ENCODE assay signal across 8 cellular contexts in genomic region chr10:110865184-110865803, GRCh38. TPM values are rescaled to one million over a fixed set of nuclear protein-coding genes. Genes with fewer than 3 reads are reported as not detected.
DNase-seq lines count a peak whose midpoint lies in the region; ATAC-seq and TF ChIP-seq lines count a peak whose summit lies in the region.

No MANE protein-coding gene starts in this region.

- H3K4me1 Mint-ChIP-seq in activated CD4-positive, alpha-beta T cell treated with anti-CD3 and anti-CD28 coated beads, Interleukin-2, amount 10 ng/mL, durations not matched to agents 7 days and 5 days, result peaks cover 99% of the 10 kb centered on the region

- H3K27me3 ChIP-seq in testis, result no peaks in the 10 kb centered on the region

- CTCF ChIA-PET in activated CD4-positive, alpha-beta T cell treated with anti-CD3 and anti-CD28 coated beads, Interleukin-2, amount 10 ng/mL, durations not matched to agents 7 days and 5 days (lab: Charles Lee), result interaction anchor here (1.0 to 2.4 kb wide), 5 partner anchors 11 to 19 kb away, joined by 3 to 5 read pairs (median 5); no protein-coding TSS in a partner anchor

- peak overlapping the region; percentile 53 to 82 for H3K27ac ChIP-seq in testis

- intact Hi-C loops in testis (cut with DNase I; ENCODE audit: low total_unique reads), result no loop called here

- POLR2A ChIA-PET in activated CD4-positive, alpha-beta T cell treated with anti-CD3 and anti-CD28 coated beads, Interleukin-2, amount 10 ng/mL, durations not matched to agents 7 days and 5 days (lab: Charles Lee), result no interaction called here

- no peaks in the 10 kb centered on the region for H3K27me3 Mint-ChIP-seq in activated CD4-positive, alpha-beta T cell treated with anti-CD3 and anti-CD28 coated beads, Interleukin-2, amount 10 ng/mL, durations not matched to agents 7 days and 5 days

- H3K4me3 ChIP-seq in testis, result no peak overlapping the region

- H3K4me3 Mint-ChIP-seq in activated CD4-positive, alpha-beta T cell treated with anti-CD3 and anti-CD28 coated beads, Interleukin-2, amount 10 ng/mL, durations not matched to agents 7 days and 5 days, result peak overlapping the region; percentile 71

- TF ChIP-seq CTCF in testis (IDR thresholded peaks at IDR 0.05), result no peak

- no peak for TF ChIP-seq POLR2A in testis (IDR thresholded peaks at IDR 0.05)

- H3K9me3 ChIP-seq in testis, result no peaks in the 10 kb centered on the region

- H3K4me1 ChIP-seq in testis, result peaks cover 56% of the 10 kb centered on the region

- H3K36me3 Mint-ChIP-seq in activated CD4-positive, alpha-beta T cell treated with anti-CD3 and anti-CD28 coated beads, Interleukin-2, amount 10 ng/mL, durations not matched to agents 7 days and 5 days (ENCODE audit: low read depth), result peaks cover 15% of the 10 kb centered on the region
- peaks cover 20 to 25% of the 10 kb centered on the region in 2 donors for H3K36me3 Mint-ChIP-seq in activated naive CD4-positive, alpha-beta T cell treated with anti-CD3 and anti-CD28 coated beads, Interleukin-2, amount 50 U/mL, for 72 hours

- no peaks in the 10 kb centered on the region for H3K9me3 Mint-ChIP-seq in activated CD4-positive, alpha-beta T cell treated with anti-CD3 and anti-CD28 coated beads, Interleukin-2, amount 10 ng/mL, durations not matched to agents 7 days and 5 days
- H3K9me3 Mint-ChIP-seq in activated naive CD4-positive, alpha-beta T cell treated with anti-CD3 and anti-CD28 coated beads, Interleukin-2, amount 50 U/mL, for 72 hours, result peaks cover 0 to 15% of the 10 kb centered on the region in 2 donors

- no peak for DNase-seq in activated CD4-positive, alpha-beta T cell treated with anti-CD3 and anti-CD28 coated beads, Interleukin-2, amount 10 ng/mL, durations not matched to agents 7 days and 5 days
- no peak for DNase-seq in activated CD4-positive, alpha-beta T cell treated with anti-CD3 and anti-CD28 coated beads for 48 hours
- no peak for DNase-seq in activated naive CD4-positive, alpha-beta T cell treated with anti-CD3 and anti-CD28 coated beads, Interleukin-2, amount 50 U/mL, for 72 hours (ENCODE audit: low spot score in 2 of 2)
- DNase-seq in islet precursor cell (peak; percentile 64), testis (peak; percentile 29), NCI-H146 treated with DMSO at 0.1 percent for 48 hours (lab: John Stamatoyannopoulos, UW; ENCODE audit: unreplicated experiment) (no peak)

- WGBS in testis, 2 donors, result 42 to 62% methylated on average over 6 of the region's 6 CpGs

- peak overlapping the region; percentile 98 for H3K27ac Mint-ChIP-seq in activated CD4-positive, alpha-beta T cell treated with anti-CD3 and anti-CD28 coated beads, Interleukin-2, amount 10 ng/mL, durations not matched to agents 7 days and 5 days
- H3K27ac Mint-ChIP-seq in activated naive CD4-positive, alpha-beta T cell treated with anti-CD3 and anti-CD28 coated beads, Interleukin-2, amount 50 U/mL, for 72 hours, result peak overlapping the region; percentile 96 to 98

- H3K36me3 ChIP-seq in testis (ENCODE audit: low read depth, missing control alignments), result no peaks in the 10 kb centered on the region

- ATAC-seq in activated naive CD4-positive, alpha-beta T cell treated with anti-CD3 and anti-CD28 coated beads, Interleukin-2, amount 50 U/mL, for 72 hours, result no peak
- ATAC-seq in HG03108 (IDR thresholded peaks at IDR 0.05; ENCODE audit: unreplicated experiment) (no peak), HG03196 (IDR thresholded peaks at IDR 0.05; ENCODE audit: unreplicated experiment) (no peak)

RNA-seq across cellular contexts. Expression of gene PDCD4, which starts 6.4 kb away (rescaled TPM):
- 10 to 100 TPM; 63.8 to 81.0 TPM for total RNA-seq in activated CD4-positive, alpha-beta T cell treated with anti-CD3 and anti-CD28 coated beads, Interleukin-2, amount 10 ng/mL, durations not matched to agents 7 days and 5 days
- 100 to 1,000 TPM in 1 of 2 donors, 10 to 100 TPM in 1; 94.9 to 159 TPM for total RNA-seq in activated naive CD4-positive, alpha-beta T cell treated with anti-CD3 and anti-CD28 coated beads, Interleukin-2, amount 50 U/mL, for 72 hours
- total RNA-seq in testis, result 10 to 100 TPM; 64.0 to 71.1 TPM
- polyA plus RNA-seq in testis (ENCODE audit: insufficient read depth, low read depth, low replicate concordance), result 124 TPM

RNA-seq across cellular contexts. Expression of gene BBIP1, which starts 53.7 kb away (rescaled TPM):
- total RNA-seq in activated CD4-positive, alpha-beta T cell treated with anti-CD3 and anti-CD28 coated beads, Interleukin-2, amount 10 ng/mL, durations not matched to agents 7 days and 5 days, result 10 to 100 TPM; 19.1 to 24.2 TPM
- total RNA-seq in activated naive CD4-positive, alpha-beta T cell treated with anti-CD3 and anti-CD28 coated beads, Interleukin-2, amount 50 U/mL, for 72 hours, result 10 to 100 TPM; 32.1 to 51.8 TPM
- 10 to 100 TPM; 41.8 to 57.7 TPM for total RNA-seq in testis
- polyA plus RNA-seq in testis (ENCODE audit: insufficient read depth, low read depth, low replicate concordance), result 202 TPM

RNA-seq across cellular contexts. Expression of gene SHOC2, which starts 54.1 kb away (rescaled TPM):
- 10 to 100 TPM; 43.0 to 47.8 TPM for total RNA-seq in activated CD4-positive, alpha-beta T cell treated with anti-CD3 and anti-CD28 coated beads, Interleukin-2, amount 10 ng/mL, durations not matched to agents 7 days and 5 days
- total RNA-seq in activated naive CD4-positive, alpha-beta T cell treated with anti-CD3 and anti-CD28 coated beads, Interleukin-2, amount 50 U/mL, for 72 hours, result 10 to 100 TPM; 33.7 to 35.9 TPM
- total RNA-seq in testis, result 100 to 1,000 TPM in 1 of 2 donors, 10 to 100 TPM in 1; 91.1 to 104 TPM
- polyA plus RNA-seq in testis (ENCODE audit: insufficient read depth, low read depth, low replicate concordance), result 61.5 TPM

Comparison
In these comparisons a context has a peak if more than half of its experiments do, and no peak if none do; other contexts are left out.
1. DNase-seq: peak in islet precursor cell (single experiment) and testis (single experiment); none in activated CD4-positive, alpha-beta T cell treated with anti-CD3 and anti-CD28 coated beads, Interleukin-2, amount 10 ng/mL, durations not matched to agents 7 days and 5 days (single experiment), activated CD4-positive, alpha-beta T cell treated with anti-CD3 and anti-CD28 coated beads for 48 hours (single experiment), activated naive CD4-positive, alpha-beta T cell treated with anti-CD3 and anti-CD28 coated beads, Interleukin-2, amount 50 U/mL, for 72 hours (0 of 2) and NCI-H146 treated with DMSO at 0.1 percent for 48 hours (single experiment).